ENCODE assay signal across 40 cellular contexts in genomic region chr5:146635443-146635842, GRCh38.
"Had no signal": no experiment of that assay in that cellular context is flagged by ENCODE, and none has a peak within 500 bp of the region (broad histone marks: within the 10 kb centered on the region; RNA-seq: fewer than 3 reads in every experiment).

No MANE protein-coding gene starts in this region.

- DNase-seq: activated effector memory CD4-positive, alpha-beta T cell treated with anti-CD3 and anti-CD28 coated beads, Interleukin-2, amount 50 U/mL, for 16 hours; activated effector memory CD4-positive, alpha-beta T cell treated with Interleukin-2 at 50 U/mL for 16 hours; activated gamma-delta T cell; activated gamma-delta T cell treated with Interleukin-2 at 50 U/mL for 16 hours; activated naive CD4-positive, alpha-beta T cell; activated naive CD4-positive, alpha-beta T cell treated with anti-CD3 and anti-CD28 coated beads for 36 hours; activated naive CD4-positive, alpha-beta T cell treated with anti-CD3 and anti-CD28 coated beads, Interleukin-2, amount 10 ng/mL, durations not matched to agents 7 days and 5 days; activated naive CD4-positive, alpha-beta T cell treated with anti-CD3 and anti-CD28 coated beads, Interleukin-2, amount 50 U/mL, for 16 hours; activated naive CD4-positive, alpha-beta T cell treated with Interleukin-2 at 50 U/mL for 16 hours; activated naive CD8-positive, alpha-beta T cell treated with anti-CD3 and anti-CD28 coated beads for 36 hours; activated naive CD8-positive, alpha-beta T cell treated with anti-CD3 and anti-CD28 coated beads, Interleukin-2, amount 10 ng/mL, durations not matched to agents 7 days and 5 days; activated naive CD8-positive, alpha-beta T cell treated with anti-CD3 and anti-CD28 coated beads, Interleukin-2, amount 50 U/mL, for 24 hours; activated T-cell treated with anti-CD3 and anti-CD28 coated beads, Interleukin-2, amount 50 U/mL, for 1 hour; activated T-cell treated with anti-CD3 and anti-CD28 coated beads, Interleukin-2, amount 50 U/mL, for 24 hours; activated T-cell treated with anti-CD3 and anti-CD28 coated beads, Interleukin-2, amount 50 U/mL, for 4 hours; activated T-cell treated with anti-CD3 and anti-CD28 coated beads, Interleukin-2, amount 50 U/mL, for 48 hours; activated T-cell treated with anti-CD3 and anti-CD28 coated beads, Interleukin-2, amount 50 U/mL, for 72 hours; adrenal gland; amniotic stem cell; amygdala; anterior cingulate cortex; aorta; body of pancreas; brain microvascular endothelial cell; caudate nucleus; central memory CD4-positive, alpha-beta T cell; cerebellar nuclear complex had no signal

- H3K36me3 Mint-ChIP-seq: activated naive CD4-positive, alpha-beta T cell treated with anti-CD3 and anti-CD28 coated beads, Interleukin-2, amount 10 ng/mL, durations not matched to agents 7 days and 5 days; activated naive CD4-positive, alpha-beta T cell treated with anti-CD3 and anti-CD28 coated beads, Interleukin-2, amount 50 U/mL, for 24 hours; activated naive CD4-positive, alpha-beta T cell treated with anti-CD3 and anti-CD28 coated beads, Interleukin-2, amount 50 U/mL, for 72 hours; activated naive CD8-positive, alpha-beta T cell; activated naive CD8-positive, alpha-beta T cell treated with anti-CD3 and anti-CD28 coated beads for 36 hours; activated naive CD8-positive, alpha-beta T cell treated with anti-CD3 and anti-CD28 coated beads, Interleukin-2, amount 10 ng/mL, durations not matched to agents 7 days and 5 days had no signal

- ATAC-seq: activated naive CD4-positive, alpha-beta T cell treated with anti-CD3 and anti-CD28 coated beads, Interleukin-2, amount 50 U/mL, for 72 hours; activated naive CD8-positive, alpha-beta T cell treated with anti-CD3 and anti-CD28 coated beads, Interleukin-2, amount 50 U/mL, for 24 hours; activated T-cell treated with anti-CD3 and anti-CD28 coated beads, Interleukin-2, amount 50 U/mL, for 4 hours; activated T-cell treated with anti-CD3 and anti-CD28 coated beads, Interleukin-2, amount 50 U/mL, for 72 hours; activated T-helper 17 cell treated with anti-CD3 and anti-CD28 coated beads, Interleukin-2, amount 50 U/mL, for 72 hours; body of pancreas had no signal

- H3K4me3 ChIP-seq: adrenal gland, ascending aorta, body of pancreas, breast epithelium, cardiac muscle cell had no signal

- H3K27me3 ChIP-seq: adrenal gland, ascending aorta, body of pancreas, brain microvascular endothelial cell, breast epithelium, cardiac muscle cell had no signal

- H3K27ac Mint-ChIP-seq: activated naive CD4-positive, alpha-beta T cell treated with anti-CD3 and anti-CD28 coated beads for 36 hours; activated naive CD4-positive, alpha-beta T cell treated with anti-CD3 and anti-CD28 coated beads, Interleukin-2, amount 10 ng/mL, durations not matched to agents 7 days and 5 days; activated naive CD4-positive, alpha-beta T cell treated with anti-CD3 and anti-CD28 coated beads, Interleukin-2, amount 50 U/mL, for 24 hours; activated naive CD4-positive, alpha-beta T cell treated with anti-CD3 and anti-CD28 coated beads, Interleukin-2, amount 50 U/mL, for 72 hours; activated naive CD8-positive, alpha-beta T cell; activated naive CD8-positive, alpha-beta T cell treated with anti-CD3 and anti-CD28 coated beads for 36 hours; activated naive CD8-positive, alpha-beta T cell treated with anti-CD3 and anti-CD28 coated beads, Interleukin-2, amount 10 ng/mL, durations not matched to agents 7 days and 5 days; activated naive CD8-positive, alpha-beta T cell treated with anti-CD3 and anti-CD28 coated beads, Interleukin-2, amount 50 U/mL, for 24 hours; activated T-cell treated with anti-CD3 and anti-CD28 coated beads, Interleukin-2, amount 50 U/mL, for 24 hours; activated T-cell treated with anti-CD3 and anti-CD28 coated beads, Interleukin-2, amount 50 U/mL, for 72 hours; activated T-helper 1 cell treated with anti-CD3 and anti-CD28 coated beads, Interleukin-12 subunit alpha, Interleukin-12 subunit beta, Interleukin-2, Interleukin-4 antibody, amounts not matched to agents 30 ng/mL and 10 ng/mL and 1 ng/mL, durations not matched to agents 14 hours and 24 hours and 36 hours; activated T-helper 17 cell treated with anti-CD3 and anti-CD28 coated beads, Interleukin-2, amount 50 U/mL, for 72 hours; activated T-helper 2 cell treated with anti-CD3 and anti-CD28 coated beads, Interferon-gamma antibody, Interleukin-2, Interleukin-4, amounts not matched to agents 10 μg/mL and 5 μg/mL and 100 μg/mL, durations not matched to agents 14 hours and 24 hours and 36 hours had no signal

- H3K27me3 Mint-ChIP-seq: activated naive CD4-positive, alpha-beta T cell treated with anti-CD3 and anti-CD28 coated beads, Interleukin-2, amount 10 ng/mL, durations not matched to agents 7 days and 5 days; activated naive CD8-positive, alpha-beta T cell treated with anti-CD3 and anti-CD28 coated beads for 36 hours; activated naive CD8-positive, alpha-beta T cell treated with anti-CD3 and anti-CD28 coated beads, Interleukin-2, amount 50 U/mL, for 24 hours; activated T-cell treated with anti-CD3 and anti-CD28 coated beads, Interleukin-2, amount 50 U/mL, for 24 hours; activated T-helper 17 cell treated with anti-CD3 and anti-CD28 coated beads, Interleukin-2, amount 50 U/mL, for 72 hours; brain; central memory CD8-positive, alpha-beta T cell had no signal

- H3K9me3 ChIP-seq: adrenal gland, ascending aorta, body of pancreas had no signal

- H3K27ac ChIP-seq: adrenal gland, ascending aorta, body of pancreas, brain microvascular endothelial cell, breast epithelium, cardiac muscle cell had no signal

- H3K9me3 Mint-ChIP-seq: activated naive CD4-positive, alpha-beta T cell treated with anti-CD3 and anti-CD28 coated beads for 36 hours; activated naive CD4-positive, alpha-beta T cell treated with anti-CD3 and anti-CD28 coated beads, Interleukin-2, amount 10 ng/mL, durations not matched to agents 7 days and 5 days; activated naive CD4-positive, alpha-beta T cell treated with anti-CD3 and anti-CD28 coated beads, Interleukin-2, amount 50 U/mL, for 72 hours; activated naive CD8-positive, alpha-beta T cell treated with anti-CD3 and anti-CD28 coated beads for 36 hours; activated naive CD8-positive, alpha-beta T cell treated with anti-CD3 and anti-CD28 coated beads, Interleukin-2, amount 10 ng/mL, durations not matched to agents 7 days and 5 days; activated naive CD8-positive, alpha-beta T cell treated with anti-CD3 and anti-CD28 coated beads, Interleukin-2, amount 50 U/mL, for 24 hours; activated T-cell treated with anti-CD3 and anti-CD28 coated beads, Interleukin-2, amount 50 U/mL, for 24 hours; activated T-cell treated with anti-CD3 and anti-CD28 coated beads, Interleukin-2, amount 50 U/mL, for 4 hours; activated T-cell treated with anti-CD3 and anti-CD28 coated beads, Interleukin-2, amount 50 U/mL, for 72 hours; activated T-helper 1 cell treated with anti-CD3 and anti-CD28 coated beads, Interleukin-12 subunit alpha, Interleukin-12 subunit beta, Interleukin-2, Interleukin-4 antibody, amounts not matched to agents 30 ng/mL and 10 ng/mL and 1 ng/mL, durations not matched to agents 14 hours and 24 hours and 36 hours; activated T-helper 17 cell treated with anti-CD3 and anti-CD28 coated beads, Interleukin-2, amount 50 U/mL, for 72 hours; activated T-helper 2 cell treated with anti-CD3 and anti-CD28 coated beads, Interferon-gamma antibody, Interleukin-2, Interleukin-4, amounts not matched to agents 10 μg/mL and 5 μg/mL and 100 μg/mL, durations not matched to agents 14 hours and 24 hours and 36 hours; central memory CD8-positive, alpha-beta T cell had no signal

- H3K4me3 Mint-ChIP-seq: activated naive CD4-positive, alpha-beta T cell treated with anti-CD3 and anti-CD28 coated beads for 36 hours; activated naive CD4-positive, alpha-beta T cell treated with anti-CD3 and anti-CD28 coated beads, Interleukin-2, amount 10 ng/mL, durations not matched to agents 7 days and 5 days; activated naive CD4-positive, alpha-beta T cell treated with anti-CD3 and anti-CD28 coated beads, Interleukin-2, amount 50 U/mL, for 24 hours; activated naive CD8-positive, alpha-beta T cell; activated naive CD8-positive, alpha-beta T cell treated with anti-CD3 and anti-CD28 coated beads for 36 hours; activated naive CD8-positive, alpha-beta T cell treated with anti-CD3 and anti-CD28 coated beads, Interleukin-2, amount 10 ng/mL, durations not matched to agents 7 days and 5 days; activated naive CD8-positive, alpha-beta T cell treated with anti-CD3 and anti-CD28 coated beads, Interleukin-2, amount 50 U/mL, for 24 hours; activated T-cell treated with anti-CD3 and anti-CD28 coated beads, Interleukin-2, amount 50 U/mL, for 24 hours; activated T-cell treated with anti-CD3 and anti-CD28 coated beads, Interleukin-2, amount 50 U/mL, for 4 hours; activated T-cell treated with anti-CD3 and anti-CD28 coated beads, Interleukin-2, amount 50 U/mL, for 72 hours; activated T-helper 1 cell treated with anti-CD3 and anti-CD28 coated beads, Interleukin-12 subunit alpha, Interleukin-12 subunit beta, Interleukin-2, Interleukin-4 antibody, amounts not matched to agents 30 ng/mL and 10 ng/mL and 1 ng/mL, durations not matched to agents 14 hours and 24 hours and 36 hours; activated T-helper 17 cell treated with anti-CD3 and anti-CD28 coated beads, Interleukin-2, amount 50 U/mL, for 72 hours; brain; central memory CD8-positive, alpha-beta T cell had no signal

- H3K4me1 Mint-ChIP-seq: activated naive CD4-positive, alpha-beta T cell treated with anti-CD3 and anti-CD28 coated beads, Interleukin-2, amount 10 ng/mL, durations not matched to agents 7 days and 5 days; activated naive CD4-positive, alpha-beta T cell treated with anti-CD3 and anti-CD28 coated beads, Interleukin-2, amount 50 U/mL, for 24 hours; activated naive CD8-positive, alpha-beta T cell treated with anti-CD3 and anti-CD28 coated beads for 36 hours; activated naive CD8-positive, alpha-beta T cell treated with anti-CD3 and anti-CD28 coated beads, Interleukin-2, amount 10 ng/mL, durations not matched to agents 7 days and 5 days; activated naive CD8-positive, alpha-beta T cell treated with anti-CD3 and anti-CD28 coated beads, Interleukin-2, amount 50 U/mL, for 24 hours had no signal

- H3K36me3 ChIP-seq: adrenal gland, ascending aorta, brain microvascular endothelial cell, breast epithelium, cardiac muscle cell had no signal

- FAIRE-seq: astrocyte, bronchial epithelial cell had no signal

- H3K4me1 ChIP-seq: adrenal gland, ascending aorta, body of pancreas, breast epithelium had no signal
